In genomic region chr15:45023659-45024320, GRCh38 we compare ENCODE assay signal across 8 cellular contexts. TPM values are rescaled to one million over a fixed set of nuclear protein-coding genes. Genes with fewer than 3 reads are reported as not detected.
A peak's percentile ranks its signal among the peaks of the same experiment; 100 is the strongest.
DNase-seq lines count a peak whose midpoint lies in the region; ATAC-seq and TF ChIP-seq lines count a peak whose summit lies in the region.

No MANE protein-coding gene starts in this region.

- DNase-seq in DMS 273 (lab: John Stamatoyannopoulos, UW; ENCODE audit: unreplicated experiment) (peak; percentile 41), DMS 273 treated with DMSO at 0.1 percent for 48 hours (lab: John Stamatoyannopoulos, UW) (no peak), NCI-H2171 (lab: John Stamatoyannopoulos, UW) (peak; percentile 2), mammary epithelial cell (peak; percentile 8), right lobe of liver (peak; percentile 42 to 83 (median 63)), thyroid gland (peak; percentile 58)

- peaks cover 12% of the 10 kb centered on the region for H3K79me2 ChIP-seq in mammary epithelial cell (ENCODE audit: insufficient read depth, low read length)

- dilution Hi-C loops in mammary epithelial cell (cut with HindIII; ENCODE audit: low sequenced_read_pairs), result no loop called here

- in situ Hi-C loops in mammary epithelial cell (cut with MboI; ENCODE audit: low sequenced_read_pairs in 2 of 2), result no loop called here

- TF ChIP-seq POLR2A in right lobe of liver (IDR thresholded peaks at IDR 0.05), result no peak
- no peak for TF ChIP-seq POLR2A in thyroid gland (IDR thresholded peaks at IDR 0.05)

- H3K27ac ChIP-seq in mammary epithelial cell (ENCODE audit: insufficient read depth, low read depth, low read length), result peak overlapping the region; percentile 42
- peak overlapping the region; percentile 85 to 98 (median 97) for H3K27ac ChIP-seq in right lobe of liver
- peak overlapping the region; percentile 71 to 86 (median 84) for H3K27ac ChIP-seq in thyroid gland

- BruUV-seq in mammary epithelial cell (replicated peaks; lab: Mats Ljungman, UMichigan), result no TSS peak

- ATAC-seq in right lobe of liver, result peak; percentile 34 to 43 (median 40)
- ATAC-seq in HG03378 (IDR thresholded peaks at IDR 0.05; ENCODE audit: unreplicated experiment), result no peak
- no peak for ATAC-seq in HG03025 (IDR thresholded peaks at IDR 0.05; ENCODE audit: low FRiP score, unreplicated experiment)

- H3K27me3 ChIP-seq in mammary epithelial cell (ENCODE audit: insufficient read depth, low read length), result no peaks in the 10 kb centered on the region
- no peaks in the 10 kb centered on the region for H3K27me3 ChIP-seq in right lobe of liver
- no peaks in the 10 kb centered on the region for H3K27me3 ChIP-seq in thyroid gland

- TF ChIP-seq CTCF in mammary epithelial cell (conservative IDR thresholded peaks at IDR 0.05 in 1 of 2, IDR thresholded peaks at IDR 0.05 in 1 of 2; ENCODE audit: extremely low read depth in 1 of 2, insufficient read depth in 1 of 2, low read depth in 1 of 2, low read length in 2 of 2) (no peak), right lobe of liver (IDR thresholded peaks at IDR 0.05) (no peak), thyroid gland (IDR thresholded peaks at IDR 0.05) (no peak)

- H4K20me1 ChIP-seq in mammary epithelial cell (ENCODE audit: insufficient read depth, low read length), result no peaks in the 10 kb centered on the region

- peak overlapping the region; percentile 99 for H2AFZ ChIP-seq in mammary epithelial cell (ENCODE audit: low read depth, low read length)

- H3K36me3 ChIP-seq in mammary epithelial cell (ENCODE audit: insufficient read depth, low read length) (no peaks in the 10 kb centered on the region), right lobe of liver (peaks cover 0 to 6% (median 0%) of the 10 kb centered on the region in 4 donors), thyroid gland (no peaks in the 10 kb centered on the region)

- peak overlapping the region; percentile 96 for H3K4me2 ChIP-seq in mammary epithelial cell (ENCODE audit: insufficient read depth, low read depth, low read length)

- 31% methylated on average over 5 of the region's 5 CpGs for WGBS in mammary epithelial cell (ENCODE audit: low coverage, missing lambda C conversion rate)
- 25% methylated on average over 4 of the region's 5 CpGs for WGBS in right lobe of liver (ENCODE audit: insufficient coverage, low coverage, low lambda C conversion rate, missing lambda C conversion rate)
- WGBS in thyroid gland, 2 donors, result 12 to 15% methylated on average over 5 of the region's 5 CpGs

- H3K4me1 ChIP-seq in mammary epithelial cell (ENCODE audit: insufficient read depth, low read length) (peaks cover 11% of the 10 kb centered on the region), right lobe of liver (peaks cover 0 to 46% (median 4%) of the 10 kb centered on the region in 4 donors), thyroid gland (peaks cover 23 to 34% of the 10 kb centered on the region in 2 donors)

- H3K4me3 ChIP-seq in mammary epithelial cell (replicated peaks in 1 of 3; ENCODE audit: insufficient read depth in 1 of 3, low read depth in 2 of 3, low read length in 3 of 3) (peak overlapping the region; percentile 79 to 80 (median 79)), right lobe of liver (peak overlapping the region; percentile 88 to 99 (median 92)), thyroid gland (replicated peaks in 1 of 3) (peak overlapping the region; percentile 76 to 88 (median 82))

- peak overlapping the region; percentile 16 for H3K9ac ChIP-seq in mammary epithelial cell (ENCODE audit: insufficient read depth, low read length)

- CTCF ChIA-PET in mammary epithelial cell (lab: Charles Lee; ENCODE audit: low non-redundant PET), result no interaction called here

- intact Hi-C loops in mammary epithelial cell (cut with micrococcal nuclease) (no loop called here), right lobe of liver (cut with DNase I) (loop anchor here in 1 of 2 donors (10.0 kb wide), 1 partner anchor 169 kb away; no protein-coding TSS in a partner anchor), thyroid gland (cut with DNase I) (no loop called here)

- H3K9me3 ChIP-seq in mammary epithelial cell (replicated peaks; ENCODE audit: insufficient read depth, low read length), result no peaks in the 10 kb centered on the region
- no peaks in the 10 kb centered on the region for H3K9me3 ChIP-seq in right lobe of liver
- H3K9me3 ChIP-seq in thyroid gland, result no peaks in the 10 kb centered on the region

RNA-seq across cellular contexts. Expression of gene SORD, which starts 0.8 kb away (rescaled TPM):
- total RNA-seq in mammary epithelial cell (10 to 100 TPM; 18.7 to 25.7 TPM), right lobe of liver (100 to 1,000 TPM in 5 of 6 experiments, 10 to 100 TPM in 1; 87.1 to 380 (median 236) TPM), thyroid gland (100 to 1,000 TPM; 241 to 831 (median 477) TPM)
- polyA plus RNA-seq in mammary epithelial cell, result 37.7 TPM
- 26.8 TPM for polyA minus RNA-seq in mammary epithelial cell

Comparison
In these comparisons a context has a peak if more than half of its experiments do, and no peak if none do; other contexts are left out.
1. H3K27ac ChIP-seq: peak in every context shown above with its lines; median percentile 97 in right lobe of liver; 84 in thyroid gland; 42 in mammary epithelial cell.
2. ATAC-seq: peak in right lobe of liver (4 of 4); none in HG03378 (single experiment) and HG03025 (single experiment).
3. Peak in every context shown above with its lines, with median percentiles within 50 percentile points of each other: H3K4me3 ChIP-seq.